16 cellular contexts compared by ENCODE assay signal in the genomic region with DNA sequence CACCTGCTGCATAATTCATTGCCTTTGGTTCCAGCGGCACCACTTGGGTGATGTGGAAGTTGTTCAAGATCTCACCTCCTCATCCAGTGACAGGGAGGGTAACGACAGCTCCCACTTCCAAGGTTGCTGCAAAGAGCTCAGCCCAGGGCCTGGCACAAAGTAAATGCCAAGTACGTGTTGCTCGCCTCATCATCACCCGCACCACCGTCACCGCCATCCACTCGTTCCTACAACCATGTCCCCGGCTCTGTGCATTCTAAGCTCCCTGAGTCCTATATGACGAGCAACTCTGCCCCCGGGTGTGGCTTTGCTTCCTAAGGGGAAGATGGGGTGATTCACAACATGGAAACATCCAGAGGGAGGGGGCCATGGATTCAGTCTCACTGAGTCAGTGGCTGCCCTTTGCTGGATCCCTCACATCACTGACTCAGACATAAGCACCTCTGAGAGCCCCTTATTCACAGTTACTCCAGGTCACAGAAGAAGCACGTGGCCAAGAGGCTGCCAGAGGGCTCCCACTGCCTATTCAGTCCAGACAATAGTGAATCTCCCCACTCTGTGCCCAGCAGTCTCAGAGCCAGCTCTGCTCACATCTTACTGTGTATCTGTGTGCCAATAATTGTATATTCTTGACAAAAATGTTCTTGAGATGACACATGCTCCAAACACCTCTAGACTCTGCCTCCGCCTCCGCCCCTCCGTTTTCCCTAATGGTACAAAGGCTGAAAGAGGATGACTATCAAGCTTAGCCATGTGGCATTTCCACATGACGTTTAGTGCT.
DNase-seq lines count a peak whose midpoint lies in the region; ATAC-seq and TF ChIP-seq lines count a peak whose summit lies in the region.
"Had no signal": no experiment of that assay in that cellular context is flagged by ENCODE, and none has a peak within 500 bp of the region (broad histone marks: within the 10 kb centered on the region; RNA-seq: fewer than 3 reads in every experiment).

No MANE protein-coding gene starts in this region.

- TF ChIP-seq CTCF in RWPE2 (IDR thresholded peaks at IDR 0.05; ENCODE audit: poor library complexity, severe bottlenecking) (no peak), smooth muscle cell (IDR thresholded peaks at IDR 0.05; ENCODE audit: borderline replicate concordance, insufficient read depth, poor library complexity, severe bottlenecking) (no peak), stomach (IDR thresholded peaks at IDR 0.05) (no peak)

- H3K9ac ChIP-seq in smooth muscle cell (ENCODE audit: low read depth), result no peak overlapping the region

- no peak overlapping the region for H2AFZ ChIP-seq in smooth muscle cell (ENCODE audit: low read depth)

- peak; percentile 61 for ATAC-seq in RWPE2 (ENCODE audit: low read depth)
- ATAC-seq: CD8-positive, alpha-beta T cell; mucosa of descending colon had no signal

- no peak for TF ChIP-seq POLR2A in stomach (IDR thresholded peaks at IDR 0.05)

- no peaks in the 10 kb centered on the region for H3K27me3 ChIP-seq in RWPE2 (ENCODE audit: insufficient read depth, poor library complexity, severe bottlenecking)
- no peaks in the 10 kb centered on the region for H3K27me3 ChIP-seq in smooth muscle cell (ENCODE audit: low read depth)
- H3K27me3 ChIP-seq in stomach, result no peaks in the 10 kb centered on the region

- no peak for TF ChIP-seq EP300 in stomach (IDR thresholded peaks at IDR 0.05)

- H3K4me3 ChIP-seq in RWPE2 (ENCODE audit: severe bottlenecking) (no peak overlapping the region), smooth muscle cell (no peak overlapping the region), stomach (no peak overlapping the region)
- H3K4me3 ChIP-seq: mucosa of descending colon, prostate gland had no signal

- no peaks in the 10 kb centered on the region for H3F3A ChIP-seq in smooth muscle cell (ENCODE audit: low read depth)

- peak overlapping the region; percentile 57 for H3K4me2 ChIP-seq in smooth muscle cell

- no peaks in the 10 kb centered on the region for H3K79me2 ChIP-seq in smooth muscle cell (ENCODE audit: low read depth)

- H3K4me1 ChIP-seq in RWPE2 (ENCODE audit: insufficient read depth, poor library complexity, severe bottlenecking), result no peaks in the 10 kb centered on the region
- H3K4me1 ChIP-seq in smooth muscle cell (ENCODE audit: low read depth), result no peaks in the 10 kb centered on the region
- no peaks in the 10 kb centered on the region for H3K4me1 ChIP-seq in stomach
- H3K4me1 ChIP-seq: prostate gland had no signal

- DNase-seq in EL (peak; percentile 98), RWPE2 (ENCODE audit: low spot score) (no peak), foreskin melanocyte (peak; percentile 31), smooth muscle cell (lab: John Stamatoyannopoulos, UW; ENCODE audit: unreplicated experiment) (no peak), NCI-H2081 treated with DMSO at 0.1 percent for 48 hours (lab: John Stamatoyannopoulos, UW) (no peak), stomach (no peak), GDM1 (lab: John Stamatoyannopoulos, UW) (no peak)
- DNase-seq in activated T-cell treated with anti-CD3 and anti-CD28 coated beads, Interleukin-2, amount 50 U/mL, for 48 hours, result no peak
- DNase-seq: CD8-positive, alpha-beta T cell; mucosa of descending colon; NCI-H187; NCI-H774; SHP77 treated with DMSO at 0.1 percent for 48 hours; stimulated activated CD4-positive, alpha-beta T cell treated with anti-CD3 and anti-CD28 coated beads, Interleukin-4, amount 100 ng/mL, for 24 hours; stimulated activated naive CD4-positive, alpha-beta T cell had no signal

- H3K27ac ChIP-seq in RWPE2 (ENCODE audit: poor library complexity, severe bottlenecking), result no peak overlapping the region
- peak overlapping the region; percentile 57 for H3K27ac ChIP-seq in smooth muscle cell (ENCODE audit: low read depth)
- H3K27ac ChIP-seq in stomach, result no peak overlapping the region
- H3K27ac ChIP-seq: prostate gland had no signal

- H4K20me1 ChIP-seq in smooth muscle cell (ENCODE audit: low read depth), result no peaks in the 10 kb centered on the region

- H3K9me3 ChIP-seq in RWPE2 (ENCODE audit: severe bottlenecking) (no peaks in the 10 kb centered on the region), smooth muscle cell (replicated peaks; ENCODE audit: low read depth) (no peaks in the 10 kb centered on the region), stomach (no peaks in the 10 kb centered on the region)
- H3K9me3 ChIP-seq: mucosa of descending colon, prostate gland had no signal

- intact Hi-C loops in stomach (cut with DNase I; ENCODE audit: low total_unique reads), result no loop called here

- H3K36me3 ChIP-seq in RWPE2 (ENCODE audit: low read depth), result no peaks in the 10 kb centered on the region
- no peaks in the 10 kb centered on the region for H3K36me3 ChIP-seq in smooth muscle cell (ENCODE audit: low read depth)
- H3K36me3 ChIP-seq in stomach, result no peaks in the 10 kb centered on the region
- H3K36me3 ChIP-seq: prostate gland had no signal

- WGBS in smooth muscle cell (ENCODE audit: low lambda C conversion rate), result 76% methylated on average over 16 of the region's 16 CpGs
- 88 to 94% (median 92%) methylated on average over 16 of the region's 16 CpGs for WGBS in stomach, 5 donors

Comparison
In these comparisons a context has a peak if more than half of its experiments do, and no peak if none do; other contexts are left out.
1. DNase-seq: peak in EL (single experiment) and foreskin melanocyte (single experiment); none in RWPE2 (single experiment), smooth muscle cell (single experiment), NCI-H2081 treated with DMSO at 0.1 percent for 48 hours (single experiment), stomach (single experiment), GDM1 (single experiment) and activated T-cell treated with anti-CD3 and anti-CD28 coated beads, Interleukin-2, amount 50 U/mL, for 48 hours (0 of 2).